In genomic region chr12:108753969-108754368, GRCh38 we compare ENCODE assay signal across 26 cellular contexts.
"Had no signal": no experiment of that assay in that cellular context is flagged by ENCODE, and none has a peak within 500 bp of the region (broad histone marks: within the 10 kb centered on the region; RNA-seq: fewer than 3 reads in every experiment).

No MANE protein-coding gene starts in this region.

- DNase-seq: colonic mucosa; effector CD8-positive, alpha-beta T cell; endodermal cell; foreskin fibroblast; gastrocnemius medialis; heart right ventricle; hippocampal formation; immature natural killer cell; natural killer cell; stimulated activated CD4-positive, alpha-beta T cell treated with anti-CD3 and anti-CD28 coated beads, Interleukin-15, amount 100 ng/mL, for 24 hours; stimulated activated CD4-positive, alpha-beta T cell treated with anti-CD3 and anti-CD28 coated beads, Interleukin-2, amount 100 ng/mL, for 48 hours; stimulated activated naive B cell treated with anti-CD40 and anti-IgM and Interleukin-4, amounts not matched to agents 10 μg/mL and 1 μg/mL and 100 μg/mL, for 72 hours had no signal

- H3K9ac ChIP-seq: parathyroid adenoma had no signal

- H3K27ac Mint-ChIP-seq: dendritic cell treated with granulocyte-macrophage colony-stimulating factor and Interleukin-4, amounts not matched to agents 40 ng/mL and 50 ng/mL, for 4 days; endodermal cell; immature natural killer cell; memory B cell; natural killer cell; stimulated activated naive B cell treated with anti-CD40 and anti-IgM and Interleukin-4, amounts not matched to agents 10 μg/mL and 1 μg/mL and 100 μg/mL, for 72 hours; stimulated activated naive CD8-positive, alpha-beta T cell treated with anti-CD3 and anti-CD28 coated beads, Interleukin-15, Interleukin-2, amounts not matched to agents 100 ng/mL and 50 ng/mL, for 24 hours had no signal

- H3K4me3 ChIP-seq: colonic mucosa, gastrocnemius medialis, heart right ventricle, lung, prostate gland, skin epidermis, thoracic aorta, tibial nerve, upper lobe of left lung had no signal

- H3K9me3 ChIP-seq: colonic mucosa, gastrocnemius medialis, heart right ventricle, prostate gland, thoracic aorta, tibial nerve, upper lobe of left lung had no signal

- H3K9me3 Mint-ChIP-seq: dendritic cell treated with granulocyte-macrophage colony-stimulating factor and Interleukin-4, amounts not matched to agents 40 ng/mL and 50 ng/mL, for 4 days; endodermal cell; immature natural killer cell; memory B cell; natural killer cell; stimulated activated naive B cell treated with anti-CD40 and anti-IgM and Interleukin-4, amounts not matched to agents 10 μg/mL and 1 μg/mL and 100 μg/mL, for 72 hours; stimulated activated naive CD8-positive, alpha-beta T cell treated with anti-CD3 and anti-CD28 coated beads, Interleukin-15, Interleukin-2, amounts not matched to agents 100 ng/mL and 50 ng/mL, for 24 hours had no signal

- ATAC-seq: esophagus mucosa; gastrocnemius medialis; heart right ventricle; left lobe of liver; natural killer cell; right cardiac atrium; stimulated activated naive B cell treated with anti-CD40 and anti-IgM and Interleukin-4, amounts not matched to agents 10 μg/mL and 1 μg/mL and 100 μg/mL, for 72 hours had no signal

- H3K27me3 Mint-ChIP-seq: dendritic cell treated with granulocyte-macrophage colony-stimulating factor and Interleukin-4, amounts not matched to agents 40 ng/mL and 50 ng/mL, for 4 days; memory B cell; stimulated activated naive B cell treated with anti-CD40 and anti-IgM and Interleukin-4, amounts not matched to agents 10 μg/mL and 1 μg/mL and 100 μg/mL, for 72 hours; stimulated activated naive CD8-positive, alpha-beta T cell treated with anti-CD3 and anti-CD28 coated beads, Interleukin-15, Interleukin-2, amounts not matched to agents 100 ng/mL and 50 ng/mL, for 24 hours had no signal

- H3K79me2 ChIP-seq: parathyroid adenoma had no signal

- H2AFZ ChIP-seq: parathyroid adenoma had no signal

- H3K4me1 ChIP-seq: colonic mucosa, parathyroid adenoma, prostate gland, upper lobe of left lung had no signal

- H3K4me1 Mint-ChIP-seq: immature natural killer cell; memory B cell; natural killer cell; stimulated activated naive B cell treated with anti-CD40 and anti-IgM and Interleukin-4, amounts not matched to agents 10 μg/mL and 1 μg/mL and 100 μg/mL, for 72 hours had no signal

- H3K27me3 ChIP-seq: colonic mucosa, gastrocnemius medialis, heart right ventricle, tibial nerve, upper lobe of left lung had no signal

- H3K27ac ChIP-seq: colonic mucosa, epithelial cell of prostate, gastrocnemius medialis, heart right ventricle, parathyroid adenoma, prostate gland, skin epidermis, thoracic aorta, tibial nerve, upper lobe of left lung had no signal

- H3K4me3 Mint-ChIP-seq: dendritic cell treated with granulocyte-macrophage colony-stimulating factor and Interleukin-4, amounts not matched to agents 40 ng/mL and 50 ng/mL, for 4 days; endodermal cell; immature natural killer cell; memory B cell; natural killer cell; stimulated activated naive B cell treated with anti-CD40 and anti-IgM and Interleukin-4, amounts not matched to agents 10 μg/mL and 1 μg/mL and 100 μg/mL, for 72 hours; stimulated activated naive CD8-positive, alpha-beta T cell treated with anti-CD3 and anti-CD28 coated beads, Interleukin-15, Interleukin-2, amounts not matched to agents 100 ng/mL and 50 ng/mL, for 24 hours had no signal

- H3K36me3 ChIP-seq: colonic mucosa, gastrocnemius medialis, heart right ventricle, prostate gland, thoracic aorta, tibial nerve, upper lobe of left lung had no signal

- H3K36me3 Mint-ChIP-seq: immature natural killer cell; memory B cell; natural killer cell; stimulated activated naive B cell treated with anti-CD40 and anti-IgM and Interleukin-4, amounts not matched to agents 10 μg/mL and 1 μg/mL and 100 μg/mL, for 72 hours had no signal
